In genomic region chr1:194830387-194830786, GRCh38 we compare ENCODE assay signal across 16 cellular contexts.
DNase-seq lines count a peak whose midpoint lies in the region; ATAC-seq, FAIRE-seq and TF ChIP-seq lines count a peak whose summit lies in the region.
"Had no signal": no experiment of that assay in that cellular context is flagged by ENCODE, and none has a peak within 500 bp of the region (broad histone marks: within the 10 kb centered on the region; RNA-seq: fewer than 3 reads in every experiment).

No MANE protein-coding gene starts in this region.

- intact Hi-C loops in GM12878 (cut with micrococcal nuclease; ENCODE audit: unreplicated experiment), result no loop called here
- intact Hi-C loops in posterior vena cava (cut with DNase I), result no loop called here

- SMC1A ChIA-PET in GM12878 (lab: Charles Lee; ENCODE audit: uncharacterized antibody, unreplicated experiment), result interaction anchor here (0.8 to 2.8 kb wide), 8 partner anchors 9 to 82 kb away, joined by 3 to 14 read pairs (median 4); no protein-coding TSS in a partner anchor

- H3K9ac ChIP-seq in GM12878 (ENCODE audit: control insufficient read depth, insufficient read depth, low read length), result no peak overlapping the region

- H3K4me2 ChIP-seq in GM12878 (ENCODE audit: control insufficient read depth, insufficient read depth), result peak overlapping the region; percentile 32; the same call in 1 of the 2 replicates

- no peaks in the 10 kb centered on the region for H3K4me1 Mint-ChIP-seq in CD8-positive, alpha-beta memory T cell

- ATAC-seq in GM19025 (IDR thresholded peaks at IDR 0.05; ENCODE audit: low read depth, unreplicated experiment) (peak; percentile 76), GM21825 (IDR thresholded peaks at IDR 0.05; ENCODE audit: unreplicated experiment) (peak; percentile 94), HG03159 (IDR thresholded peaks at IDR 0.05; ENCODE audit: unreplicated experiment) (peak; percentile 89), GM12878 (peak; percentile 77)
- ATAC-seq: heart left ventricle had no signal

- peak; percentile 81 for FAIRE-seq in GM12878 (lab: Jason Lieb, UNC)

- H3K4me3 ChIP-seq in GM12878, result peak overlapping the region; percentile 37; the same call in 1 of the 2 replicates
- no peak overlapping the region for H3K4me3 ChIP-seq in CD8-positive, alpha-beta memory T cell (ENCODE audit: low read length)
- H3K4me3 ChIP-seq: adrenal gland, heart left ventricle, lung had no signal

- DNase-seq in GM12878 (ENCODE audit: low read depth, low spot score) (no peak), NCI-H748 treated with DMSO at 0.1 percent for 48 hours (lab: John Stamatoyannopoulos, UW) (no peak), posterior vena cava (ENCODE audit: low spot score) (no peak)
- no peak for DNase-seq in CD8-positive, alpha-beta memory T cell
- DNase-seq: activated CD8-positive, alpha-beta memory T cell treated with anti-CD3 and anti-CD28 coated beads, Interleukin-2, amount 50 U/mL, for 4 hours; adrenal gland; heart left ventricle; NCI-H1436; NK-92 treated with Interleukin-12 subunit alpha and Interleukin-12 subunit beta, amount 100 ng/mL, for 24 hours; stimulated activated CD4-positive, alpha-beta T cell treated with anti-CD3 and anti-CD28 coated beads, Interleukin-2, amount 100 ng/mL, for 48 hours; T-helper 9 cell had no signal

- no peak for TF ChIP-seq RAD21 in GM12878 (IDR thresholded peaks at IDR 0.05; ENCODE audit: insufficient read depth, low read depth, low read length)

- no peak overlapping the region for H3K27ac Mint-ChIP-seq in CD8-positive, alpha-beta memory T cell
- H3K27ac Mint-ChIP-seq: progenitor cell of endocrine pancreas had no signal

- peak; percentile 30 to 70; a peak in 2 of 4 replicates for TF ChIP-seq EP300 in GM12878 (IDR thresholded peaks at IDR 0.05; ENCODE audit: borderline replicate concordance in 1 of 2, control insufficient read depth in 1 of 2, low read depth in 2 of 2, low read length in 2 of 2)

- no peaks in the 10 kb centered on the region for H3K27me3 ChIP-seq in GM12878 (replicated peaks in 1 of 2; ENCODE audit: control insufficient read depth in 2 of 2, insufficient read depth in 2 of 2, low read length in 1 of 2)
- H3K27me3 ChIP-seq in CD8-positive, alpha-beta memory T cell (ENCODE audit: insufficient read depth, low read length, poor library complexity, severe bottlenecking), result no peaks in the 10 kb centered on the region
- H3K27me3 ChIP-seq: adrenal gland, heart left ventricle had no signal

- TF ChIP-seq CTCF in GM12878 (IDR thresholded peaks at IDR 0.05 in 2 of 3, conservative IDR thresholded peaks at IDR 0.05 in 1 of 3; ENCODE audit: control insufficient read depth in 2 of 3, extremely low read depth in 1 of 3, insufficient read depth in 1 of 3, low read depth in 3 of 3, low read length in 3 of 3), result no peak

- H3K27me3 Mint-ChIP-seq in CD8-positive, alpha-beta memory T cell, result no peaks in the 10 kb centered on the region
- H3K27me3 Mint-ChIP-seq: progenitor cell of endocrine pancreas had no signal

- no peaks in the 10 kb centered on the region for H3K36me3 ChIP-seq in GM12878 (ENCODE audit: control insufficient read depth in 2 of 2, insufficient read depth in 2 of 2, low read length in 1 of 2)
- no peaks in the 10 kb centered on the region for H3K36me3 ChIP-seq in CD8-positive, alpha-beta memory T cell (ENCODE audit: insufficient read depth, low read length)
- H3K36me3 ChIP-seq: adrenal gland, heart left ventricle had no signal

- no peaks in the 10 kb centered on the region; the same call in 1 of the 3 replicates for H3K9me3 ChIP-seq in GM12878 (replicated peaks; ENCODE audit: control insufficient read depth, insufficient read depth, low read length)
- H3K9me3 ChIP-seq in CD8-positive, alpha-beta memory T cell (ENCODE audit: low read length), result no peaks in the 10 kb centered on the region
- H3K9me3 ChIP-seq: adrenal gland, heart left ventricle had no signal

- no peaks in the 10 kb centered on the region for H3K9me3 Mint-ChIP-seq in CD8-positive, alpha-beta memory T cell

- TF ChIP-seq POLR2A in GM12878 (IDR thresholded peaks at IDR 0.05; ENCODE audit: low read depth, low read length), result no peak

- H3K36me3 Mint-ChIP-seq in CD8-positive, alpha-beta memory T cell, result no peaks in the 10 kb centered on the region

- in situ Hi-C loops in GM12878 (cut with MboI), result no loop called here

- no peak overlapping the region; the same call in 1 of the 2 replicates for H2AFZ ChIP-seq in GM12878 (ENCODE audit: control insufficient read depth, low read depth, low read length)

- BruUV-seq in GM12878 (replicated peaks; lab: Mats Ljungman, UMichigan), result no TSS peak

- CTCF ChIA-PET in GM12878 (lab: Yijun Ruan, JAX), result interaction anchor here (1.4 kb wide), 1 partner anchor 20 kb away, joined by 5 read pairs; no protein-coding TSS in a partner anchor
- CTCF ChIA-PET in CD8-positive, alpha-beta memory T cell (lab: Charles Lee), result no interaction called here

- H3K4me3 Mint-ChIP-seq in CD8-positive, alpha-beta memory T cell, result no peak overlapping the region

- H3K27ac ChIP-seq in GM12878 (ENCODE audit: control insufficient read depth, insufficient read depth), result peak overlapping the region; percentile 60
- no peak overlapping the region for H3K27ac ChIP-seq in CD8-positive, alpha-beta memory T cell (ENCODE audit: low read depth, low read length)
- H3K27ac ChIP-seq: adrenal gland, heart left ventricle had no signal

- H3K4me1 ChIP-seq in GM12878 (ENCODE audit: control insufficient read depth, insufficient read depth, low read length), result peaks cover 16% of the 10 kb centered on the region
- no peaks in the 10 kb centered on the region for H3K4me1 ChIP-seq in CD8-positive, alpha-beta memory T cell (ENCODE audit: insufficient read depth, low read length)
- H3K4me1 ChIP-seq: adrenal gland, heart left ventricle had no signal

- POLR2A ChIA-PET in GM12878 (lab: Charles Lee), result no interaction called here
- POLR2A ChIA-PET in CD8-positive, alpha-beta memory T cell (lab: Charles Lee), result no interaction called here

- RAD21 ChIA-PET in GM12878 (lab: Charles Lee; ENCODE audit: unreplicated experiment), result interaction anchor here (0.8 to 1.8 kb wide), 3 partner anchors 20 to 365 kb away, joined by 3 to 6 read pairs (median 5); no protein-coding TSS in a partner anchor

- no peaks in the 10 kb centered on the region for H4K20me1 ChIP-seq in GM12878 (ENCODE audit: control insufficient read depth, insufficient read depth)

- H3K79me2 ChIP-seq in GM12878 (ENCODE audit: control insufficient read depth, insufficient read depth, low read length), result no peaks in the 10 kb centered on the region

TF ChIP-seq in GM12878, 131 proteins besides CTCF, POLR2A, EP300 and RAD21 (continues in another document):
- TF ChIP-seq RELB (IDR thresholded peaks at IDR 0.05; ENCODE audit: low read depth), result 0 out of 2 replicates have a peak, but pooled peaks have one; percentile 30
- no peak for TF ChIP-seq PKNOX1 (IDR thresholded peaks at IDR 0.05)
- TF ChIP-seq PAX8 (IDR thresholded peaks at IDR 0.05), result no peak
- TF ChIP-seq CREB1 (IDR thresholded peaks at IDR 0.05; ENCODE audit: low read depth), result no peak
- no peak for TF ChIP-seq STAT3 (IDR thresholded peaks at IDR 0.05; ENCODE audit: low read depth, low read length)
- TF ChIP-seq ETV6 (conservative IDR thresholded peaks at IDR 0.05 in 1 of 2, IDR thresholded peaks at IDR 0.05 in 1 of 2; ENCODE audit: borderline replicate concordance in 1 of 2, low read depth in 1 of 2), result no peak
- no peak for TF ChIP-seq ZBTB33 (IDR thresholded peaks at IDR 0.05)
- no peak for TF ChIP-seq TCF7 (IDR thresholded peaks at IDR 0.05; ENCODE audit: borderline replicate concordance)
- TF ChIP-seq MEF2A (IDR thresholded peaks at IDR 0.05; ENCODE audit: insufficient read depth, low read depth, low read length), result peak; percentile 98
